In the genomic region with DNA sequence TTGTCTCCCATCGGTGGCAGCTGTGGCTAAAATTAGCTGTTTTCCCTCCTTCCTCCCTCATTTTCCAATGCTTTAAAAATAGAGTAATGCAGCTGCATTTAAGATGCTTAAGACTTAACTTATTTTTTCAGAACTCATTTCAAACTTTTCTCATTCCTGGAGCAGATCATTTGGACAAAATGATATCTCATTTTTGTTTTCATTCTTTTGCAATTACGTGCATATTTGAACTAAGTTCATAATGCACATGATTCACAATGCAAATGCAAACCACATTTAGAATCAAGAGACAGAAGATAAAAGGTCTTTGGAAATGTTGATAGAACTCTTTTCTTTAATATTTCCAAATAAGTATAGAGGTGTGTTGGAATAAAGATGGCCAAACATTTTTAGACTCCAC, we compare ENCODE assay signal across 16 cellular contexts. TPM values are rescaled to one million over a fixed set of nuclear protein-coding genes. Genes with fewer than 3 reads are reported as not detected.
A peak's percentile ranks its signal among the peaks of the same experiment; 100 is the strongest.
DNase-seq lines count a peak whose midpoint lies in the region; ATAC-seq and TF ChIP-seq lines count a peak whose summit lies in the region.
"Had no signal": no experiment of that assay in that cellular context is flagged by ENCODE, and none has a peak within 500 bp of the region (broad histone marks: within the 10 kb centered on the region; RNA-seq: fewer than 3 reads in every experiment).

No MANE protein-coding gene starts in this region.

- in situ Hi-C loops in brain microvascular endothelial cell (cut with HindIII; ENCODE audit: low pct_ligation_motif_present, low sequenced_read_pairs): no loop called here

- H3K4me2 ChIP-seq in mesenchymal stem cell (ENCODE audit: low read length, poor library complexity, severe bottlenecking): no peak overlapping the region

- H2BK5ac ChIP-seq in mesenchymal stem cell (ENCODE audit: low read depth, low read length, poor library complexity, severe bottlenecking): no peak overlapping the region

- H3K4ac ChIP-seq in mesenchymal stem cell (ENCODE audit: low read depth in 1 of 2, low read length in 2 of 2): no peak overlapping the region

- H4K8ac ChIP-seq in mesenchymal stem cell (ENCODE audit: low read length): no peak overlapping the region

- DNase-seq in GM04504 (ENCODE audit: low read depth) (peak; percentile 46), brain microvascular endothelial cell (no peak), mesenchymal stem cell (no peak), NCI-H1092 treated with DMSO at 0.1 percent for 48 hours (lab: John Stamatoyannopoulos, UW) (no peak), NCI-H82 treated with DMSO at 0.1 percent for 48 hours (lab: John Stamatoyannopoulos, UW; ENCODE audit: unreplicated experiment) (no peak), NCI-H510A (lab: John Stamatoyannopoulos, UW) (no peak)
- DNase-seq: activated naive CD8-positive, alpha-beta T cell treated with anti-CD3 and anti-CD28 coated beads, Interleukin-2, amount 10 ng/mL, durations not matched to agents 7 days and 5 days; H9; left lung; NCI-H1417; NCI-H446 treated with DMSO at 0.1 percent for 48 hours; stimulated activated CD4-positive, alpha-beta T cell treated with anti-CD3 and anti-CD28 coated beads, Interleukin-1b, Interleukin-23, amount 100 ng/mL, for 48 hours had no signal

- H3K18ac ChIP-seq in mesenchymal stem cell (ENCODE audit: low read depth in 1 of 2, low read length in 2 of 2): no peak overlapping the region

- H2BK12ac ChIP-seq in mesenchymal stem cell (ENCODE audit: low read length in 2 of 2): no peak overlapping the region

- no peaks in the 10 kb centered on the region for H3K9me3 ChIP-seq in mesenchymal stem cell (ENCODE audit: control insufficient read depth, low read length)

- H3K4me1 ChIP-seq in ACC112 (ENCODE audit: control insufficient read depth, insufficient read depth, low read length, unreplicated experiment) (peaks cover 9% of the 10 kb centered on the region), mesenchymal stem cell (ENCODE audit: control insufficient read depth, insufficient read depth, low read depth, low read length) (no peaks in the 10 kb centered on the region)
- H3K4me1 ChIP-seq: parathyroid adenoma had no signal

- no peak overlapping the region for H2BK15ac ChIP-seq in mesenchymal stem cell (ENCODE audit: low read depth, poor library complexity, severe bottlenecking)

- no peak overlapping the region for H3K23ac ChIP-seq in mesenchymal stem cell (ENCODE audit: low read length in 2 of 2)

- H3K14ac ChIP-seq in mesenchymal stem cell (ENCODE audit: low read length in 2 of 2): no peak overlapping the region

- no peak overlapping the region for H2AK5ac ChIP-seq in mesenchymal stem cell (ENCODE audit: low read length, severe bottlenecking)

- peak overlapping the region; percentile 74 for H3K4me3 ChIP-seq in ACC112 (ENCODE audit: low read depth, low read length)
- no peak overlapping the region for H3K4me3 ChIP-seq in brain microvascular endothelial cell (ENCODE audit: low read depth, low read length)
- H3K4me3 ChIP-seq in mesenchymal stem cell (ENCODE audit: insufficient read depth in 1 of 2, low read depth in 1 of 2, low read length in 2 of 2): peak overlapping the region in 1 of 2 experiments; percentile 79
- H3K4me3 ChIP-seq: left lung had no signal

- no peaks in the 10 kb centered on the region for H3K79me1 ChIP-seq in mesenchymal stem cell (replicated peaks; ENCODE audit: low read length, poor library complexity, severe bottlenecking)

- no peak for ATAC-seq in GM21423 (IDR thresholded peaks at IDR 0.05; ENCODE audit: unreplicated experiment)

- no peak overlapping the region for H2BK120ac ChIP-seq in mesenchymal stem cell (ENCODE audit: low read depth, low read length)

- H2AFZ ChIP-seq in ACC112 (ENCODE audit: low read length, unreplicated experiment) (peak overlapping the region; percentile 99), mesenchymal stem cell (ENCODE audit: low read depth, low read length) (no peak overlapping the region)

- peak overlapping the region; percentile 90 for H3K9ac ChIP-seq in mesenchymal stem cell (ENCODE audit: low read length)
- H3K9ac ChIP-seq: parathyroid adenoma had no signal

- no peak overlapping the region for H4K91ac ChIP-seq in mesenchymal stem cell (ENCODE audit: low read length)

- no peaks in the 10 kb centered on the region for H3K79me2 ChIP-seq in ACC112 (ENCODE audit: control insufficient read depth, insufficient read depth, low read length, unreplicated experiment)
- H3K79me2 ChIP-seq: parathyroid adenoma had no signal

- WGBS in mesenchymal stem cell: 100% methylated on average over 1 of the region's 2 CpGs

- no peak for TF ChIP-seq CTCF in brain microvascular endothelial cell (IDR thresholded peaks at IDR 0.05; ENCODE audit: low read depth, low read length, missing control alignments)

- H3K36me3 ChIP-seq in ACC112 (ENCODE audit: insufficient read depth, low read length): no peaks in the 10 kb centered on the region
- H3K36me3 ChIP-seq in brain microvascular endothelial cell (replicated peaks): no peaks in the 10 kb centered on the region
- no peaks in the 10 kb centered on the region for H3K36me3 ChIP-seq in mesenchymal stem cell (ENCODE audit: control insufficient read depth in 1 of 2, insufficient read depth in 2 of 2, low read depth in 1 of 2, low read length in 2 of 2)
- H3K36me3 ChIP-seq: left lung had no signal

- H3K27ac ChIP-seq in ACC112 (ENCODE audit: low read depth, low read length) (peak overlapping the region; percentile 6; the same call in 1 of the 2 replicates), brain microvascular endothelial cell (peak overlapping the region; percentile 39), mesenchymal stem cell (ENCODE audit: low read length, poor library complexity, severe bottlenecking) (no peak overlapping the region)
- H3K27ac ChIP-seq: C4-2B, parathyroid adenoma had no signal

- H3K27me3 ChIP-seq in ACC112 (ENCODE audit: insufficient read depth, low read length): no peaks in the 10 kb centered on the region
- H3K27me3 ChIP-seq in brain microvascular endothelial cell (replicated peaks): no peaks in the 10 kb centered on the region
- H3K27me3 ChIP-seq in mesenchymal stem cell (ENCODE audit: control insufficient read depth in 1 of 2, insufficient read depth in 1 of 2, low read length in 2 of 2): peaks cover 0 to 3% of the 10 kb centered on the region in 2 experiments
- H3K27me3 ChIP-seq: left lung had no signal

RNA-seq across cellular contexts. Expression of a gene that starts 14.7 kb away (rescaled TPM):
- polyA plus RNA-seq in mesenchymal stem cell (2013, experiment 1 of 2): 0.68 TPM
- 0.59 TPM for polyA plus RNA-seq in mesenchymal stem cell (2013, experiment 2 of 2)

RNA-seq across cellular contexts. Expression of a gene that starts 47.4 kb away (rescaled TPM):
- polyA plus RNA-seq in mesenchymal stem cell (2013, experiment 1 of 2): 21.6 TPM
- polyA plus RNA-seq in mesenchymal stem cell (2013, experiment 2 of 2): 22.4 TPM
